In genomic region chr6:37618916-37619605, GRCh38 we compare ENCODE assay signal across 19 cellular contexts.
DNase-seq lines count a peak whose midpoint lies in the region; ATAC-seq, FAIRE-seq and TF ChIP-seq lines count a peak whose summit lies in the region.
"Had no signal": no experiment of that assay in that cellular context is flagged by ENCODE, and none has a peak within 500 bp of the region (broad histone marks: within the 10 kb centered on the region; RNA-seq: fewer than 3 reads in every experiment).

No MANE protein-coding gene starts in this region.

- intact Hi-C loops in GM12878 (cut with micrococcal nuclease; ENCODE audit: unreplicated experiment) (no loop called here), aorta (cut with DNase I) (no loop called here)

- H3K36me3 ChIP-seq in GM12878 (ENCODE audit: control insufficient read depth in 2 of 2, insufficient read depth in 2 of 2, low read length in 1 of 2) (no peaks in the 10 kb centered on the region), aorta (ENCODE audit: control insufficient read depth in 1 of 2, insufficient read depth in 2 of 2, low read length in 1 of 2) (no peaks in the 10 kb centered on the region)
- H3K36me3 ChIP-seq: uterus had no signal

- no peak for ATAC-seq in GM12878
- no peak for ATAC-seq in aorta (ENCODE audit: low FRiP score)
- no peak for ATAC-seq in HG02938 (IDR thresholded peaks at IDR 0.05; ENCODE audit: unreplicated experiment)
- ATAC-seq: right cardiac atrium; stimulated activated memory B cell treated with anti-CD40 and anti-IgM and Interleukin-4, amounts not matched to agents 10 μg/mL and 1 μg/mL and 100 μg/mL, for 72 hours had no signal

- SMC1A ChIA-PET in GM12878 (lab: Charles Lee; ENCODE audit: uncharacterized antibody, unreplicated experiment): interaction anchor here (0.8 kb wide), 1 partner anchor 9 kb away, joined by 3 read pairs; no protein-coding TSS in a partner anchor

- no peak overlapping the region for H3K27ac ChIP-seq in GM12878 (ENCODE audit: control insufficient read depth, insufficient read depth)
- no peak overlapping the region for H3K27ac ChIP-seq in aorta (ENCODE audit: low read depth in 1 of 2, low read length in 2 of 2)
- H3K27ac ChIP-seq: coronary artery, uterus had no signal

- H3K79me2 ChIP-seq in GM12878 (ENCODE audit: control insufficient read depth, insufficient read depth, low read length): no peaks in the 10 kb centered on the region

- CTCF ChIA-PET in GM12878 (lab: Yijun Ruan, JAX): interaction anchor here (1.4 to 1.6 kb wide), 2 partner anchors 59 to 72 kb away, joined by 3 read pairs; no protein-coding TSS in a partner anchor

- FAIRE-seq in GM12878 (lab: Jason Lieb, UNC): peak; percentile 31
- FAIRE-seq: frontal cortex, H54 had no signal

- WGBS in GM12878 (ENCODE audit: insufficient coverage, insufficient replicate concordance, low lambda C conversion rate, missing lambda C conversion rate): 11% methylated on average over 11 of the region's 12 CpGs
- WGBS in aorta, 2 donors: 56 to 57% methylated on average over 12 of the region's 12 CpGs

- no TSS peak for BruUV-seq in GM12878 (replicated peaks; lab: Mats Ljungman, UMichigan)

- peak; percentile 13 for DNase-seq in stimulated activated CD4-positive, alpha-beta T cell treated with anti-CD3 and anti-CD28 coated beads, Interleukin-4, amount 100 ng/mL, for 1 hour
- DNase-seq in stimulated activated CD4-positive, alpha-beta T cell treated with anti-CD3 and anti-CD28 coated beads, Interleukin-2, amount 100 ng/mL, for 48 hours: no peak
- peak; percentile 33 to 58 for DNase-seq in NOMO-1 (lab: John Stamatoyannopoulos, UW; ENCODE audit: unreplicated experiment in 2 of 2)
- DNase-seq in GM12878 (ENCODE audit: low read depth, low spot score): no peak
- DNase-seq in aorta: peak; percentile 22 to 64
- DNase-seq in GF-D8 (lab: John Stamatoyannopoulos, UW): no peak
- no peak for DNase-seq in COLO829 (ENCODE audit: low spot score)
- DNase-seq: DMS53, NCI-H1694, NCI-H510A, nephron progenitor cell, right cardiac atrium, uterus had no signal

- no peaks in the 10 kb centered on the region for H3K27me3 ChIP-seq in GM12878 (replicated peaks in 1 of 2; ENCODE audit: control insufficient read depth in 2 of 2, insufficient read depth in 2 of 2, low read length in 1 of 2)
- no peaks in the 10 kb centered on the region for H3K27me3 ChIP-seq in aorta (ENCODE audit: control insufficient read depth in 1 of 2, insufficient read depth in 2 of 2, low read length in 1 of 2)
- H3K27me3 ChIP-seq: uterus had no signal

- H3K4me1 ChIP-seq in GM12878 (ENCODE audit: control insufficient read depth, insufficient read depth, low read length) (peaks cover 11% of the 10 kb centered on the region), aorta (ENCODE audit: control insufficient read depth in 1 of 2, insufficient read depth in 2 of 2, low read length in 2 of 2) (no peaks in the 10 kb centered on the region)
- H3K4me1 ChIP-seq: uterus had no signal

- H3K9me3 ChIP-seq in GM12878 (replicated peaks; ENCODE audit: control insufficient read depth, insufficient read depth, low read length) (no peaks in the 10 kb centered on the region), aorta (ENCODE audit: control insufficient read depth, low read length) (no peaks in the 10 kb centered on the region)
- H3K9me3 ChIP-seq: uterus had no signal

- in situ Hi-C loops in GM12878 (cut with MboI): no loop called here

- no peak overlapping the region for H3K9ac ChIP-seq in GM12878 (ENCODE audit: control insufficient read depth, insufficient read depth, low read length)

- no peak for TF ChIP-seq EP300 in GM12878 (IDR thresholded peaks at IDR 0.05; ENCODE audit: borderline replicate concordance in 1 of 2, control insufficient read depth in 1 of 2, low read depth in 2 of 2, low read length in 2 of 2)

- no peak for TF ChIP-seq POLR2A in GM12878 (IDR thresholded peaks at IDR 0.05; ENCODE audit: low read depth, low read length)

- no peak overlapping the region for H3K4me2 ChIP-seq in GM12878 (ENCODE audit: control insufficient read depth, insufficient read depth)

- TF ChIP-seq CTCF in GM12878 (IDR thresholded peaks at IDR 0.05 in 2 of 3, conservative IDR thresholded peaks at IDR 0.05 in 1 of 3; ENCODE audit: control insufficient read depth in 2 of 3, extremely low read depth in 1 of 3, insufficient read depth in 1 of 3, low read depth in 3 of 3, low read length in 3 of 3): no peak

- H3K4me3 ChIP-seq in GM12878 (no peak overlapping the region), aorta (ENCODE audit: low read length in 2 of 2) (no peak overlapping the region)
- H3K4me3 ChIP-seq: coronary artery, lung, uterus had no signal

- H2AFZ ChIP-seq in GM12878 (ENCODE audit: control insufficient read depth, low read depth, low read length): no peak overlapping the region

- RAD21 ChIA-PET in GM12878 (lab: Charles Lee; ENCODE audit: unreplicated experiment): no interaction called here

- H4K20me1 ChIP-seq in GM12878 (ENCODE audit: control insufficient read depth, insufficient read depth): no peaks in the 10 kb centered on the region

- POLR2A ChIA-PET in GM12878 (lab: Charles Lee): no interaction called here

- TF ChIP-seq RAD21 in GM12878 (IDR thresholded peaks at IDR 0.05; ENCODE audit: insufficient read depth, low read depth, low read length): no peak

TF ChIP-seq in GM12878, 131 proteins besides CTCF, POLR2A, EP300 and RAD21 (continues in another document):
- no peak for TF ChIP-seq PML (IDR thresholded peaks at IDR 0.05; ENCODE audit: low read length)
- TF ChIP-seq SKIL (IDR thresholded peaks at IDR 0.05; ENCODE audit: low read depth, poor library complexity, severe bottlenecking): no peak
- no peak for TF ChIP-seq CHD1 (IDR thresholded peaks at IDR 0.05; ENCODE audit: low read depth, low read length)
- no peak for TF ChIP-seq ZNF687 (IDR thresholded peaks at IDR 0.05)
- TF ChIP-seq SMAD5 (IDR thresholded peaks at IDR 0.05; ENCODE audit: low read depth): no peak
- TF ChIP-seq USF1 (IDR thresholded peaks at IDR 0.05; ENCODE audit: borderline replicate concordance, extremely low read length, insufficient read depth, low read depth, low read length): no peak
- no peak for TF ChIP-seq ZNF274 (IDR thresholded peaks at IDR 0.05; ENCODE audit: insufficient read depth, insufficient read length)
- TF ChIP-seq SMC3 (IDR thresholded peaks at IDR 0.05; ENCODE audit: borderline replicate concordance, low read length): no peak

Comparison
In these comparisons a context has a peak if more than half of its experiments do, and no peak if none do; other contexts are left out.
1. DNase-seq: peak in stimulated activated CD4-positive, alpha-beta T cell treated with anti-CD3 and anti-CD28 coated beads, Interleukin-4, amount 100 ng/mL, for 1 hour (single experiment), NOMO-1 (2 of 2) and aorta (2 of 2); none in stimulated activated CD4-positive, alpha-beta T cell treated with anti-CD3 and anti-CD28 coated beads, Interleukin-2, amount 100 ng/mL, for 48 hours (0 of 2), GM12878 (single experiment), GF-D8 (single experiment) and COLO829 (single experiment).